In genomic region chr6:149895702-149896310, GRCh38 we compare ENCODE assay signal across 8 cellular contexts. TPM values are rescaled to one million over a fixed set of nuclear protein-coding genes. Genes with fewer than 3 reads are reported as not detected.
DNase-seq lines count a peak whose midpoint lies in the region; ATAC-seq and TF ChIP-seq lines count a peak whose summit lies in the region.

No MANE protein-coding gene starts in this region.

- no peaks in the 10 kb centered on the region for H3K27me3 ChIP-seq in prostate gland (replicated peaks; ENCODE audit: insufficient read depth)

- ATAC-seq in HG02798 (IDR thresholded peaks at IDR 0.05; ENCODE audit: poor library complexity, unreplicated experiment) = no peak

- H3K4me1 ChIP-seq in prostate gland (replicated peaks) = peaks cover 5% of the 10 kb centered on the region

- H3K27ac ChIP-seq in prostate gland = peak overlapping the region; percentile 38 to 40

- peaks cover 57% of the 10 kb centered on the region for H3K27me3 Mint-ChIP-seq in progenitor cell of endocrine pancreas

- no peak for TF ChIP-seq CTCF in prostate gland (IDR thresholded peaks at IDR 0.05)
- no peak for TF ChIP-seq CTCF in GM13977 (IDR thresholded peaks at IDR 0.05; ENCODE audit: extremely low read depth, insufficient read depth, missing control alignments)
- TF ChIP-seq CTCF in progenitor cell of endocrine pancreas (IDR thresholded peaks at IDR 0.05; ENCODE audit: unreplicated experiment) = no peak

- H3K4me3 ChIP-seq in prostate gland = no peak overlapping the region

- in situ Hi-C loops in GM13977 (cut with MboI; ENCODE audit: low pct_unique_long_range_greater_than_20kb, low sequenced_read_pairs, unreplicated experiment) = no loop called here

- no peak overlapping the region for H3K4me3 Mint-ChIP-seq in progenitor cell of endocrine pancreas (ENCODE audit: low read depth)

- no peak for TF ChIP-seq POLR2A in prostate gland (IDR thresholded peaks at IDR 0.05)

- no peaks in the 10 kb centered on the region for H3K36me3 Mint-ChIP-seq in progenitor cell of endocrine pancreas (ENCODE audit: insufficient read depth)

- DNase-seq in activated effector memory CD4-positive, alpha-beta T cell treated with Interleukin-2 at 50 U/mL for 16 hours = peak; percentile 45
- no peak for DNase-seq in activated effector memory CD4-positive, alpha-beta T cell treated with anti-CD3 and anti-CD28 coated beads, Interleukin-2, amount 50 U/mL, for 16 hours
- DNase-seq in T1000 (lab: John Stamatoyannopoulos, UW) = peak; percentile 13
- peak; percentile 33 to 86 for DNase-seq in dermis microvascular lymphatic vessel endothelial cell (ENCODE audit: low read depth in 2 of 2)
- DNase-seq in prostate gland (ENCODE audit: low spot score) = peak; percentile 24
- DNase-seq in GM13977 (ENCODE audit: low spot score) = no peak
- DNase-seq in progenitor cell of endocrine pancreas (ENCODE audit: low spot score, unreplicated experiment) = no peak

- no peaks in the 10 kb centered on the region for H3K9me3 ChIP-seq in prostate gland

- peaks cover 3% of the 10 kb centered on the region for H3K4me1 Mint-ChIP-seq in progenitor cell of endocrine pancreas (ENCODE audit: low read depth)

- no peaks in the 10 kb centered on the region for H3K9me3 Mint-ChIP-seq in progenitor cell of endocrine pancreas (ENCODE audit: low read depth)

- no peak overlapping the region for H3K27ac Mint-ChIP-seq in progenitor cell of endocrine pancreas

- WGBS in prostate gland = 58% methylated on average over 5 of the region's 5 CpGs

- intact Hi-C loops in prostate gland (cut with DNase I) = no loop called here

- no peaks in the 10 kb centered on the region for H3K36me3 ChIP-seq in prostate gland

RNA-seq across cellular contexts. Expression of gene RAET1E, which starts 2.1 kb away (rescaled TPM):
- total RNA-seq in dermis microvascular lymphatic vessel endothelial cell (0.13 TPM in 1 of 2 replicates, not detected in the other), prostate gland (under 1 TPM; 0.23 to 0.77 TPM), progenitor cell of endocrine pancreas (not detected in 2 replicates)

RNA-seq across cellular contexts. Expression of gene RAET1G, which starts 27.1 kb away (rescaled TPM):
- under 0.01 and 0.13 TPM in 2 replicates for total RNA-seq in dermis microvascular lymphatic vessel endothelial cell
- total RNA-seq in prostate gland = 1 to 10 TPM in 1 of 2 donors, not detected in 1; 4.4 TPM
- total RNA-seq in progenitor cell of endocrine pancreas = not detected in 2 replicates

RNA-seq across cellular contexts. Expression of gene LRP11, which starts 31.6 kb away (rescaled TPM):
- total RNA-seq in dermis microvascular lymphatic vessel endothelial cell (5.9 and 7.1 TPM in 2 replicates), prostate gland (10 to 100 TPM; 52.7 to 76.3 TPM), progenitor cell of endocrine pancreas (45.0 and 63.3 TPM in 2 replicates)

RNA-seq across cellular contexts. Expression of gene ULBP2, which starts 46.0 kb away (rescaled TPM):
- total RNA-seq in dermis microvascular lymphatic vessel endothelial cell (1.0 and 1.4 TPM in 2 replicates), prostate gland (under 1 TPM; 0.32 to 0.40 TPM), progenitor cell of endocrine pancreas (not detected in 2 replicates)

Comparison
In these comparisons a context has a peak if more than half of its experiments do, and no peak if none do; other contexts are left out.
1. DNase-seq: peak in activated effector memory CD4-positive, alpha-beta T cell treated with Interleukin-2 at 50 U/mL for 16 hours (single experiment), T1000 (single experiment), dermis microvascular lymphatic vessel endothelial cell (2 of 2) and prostate gland (single experiment); none in activated effector memory CD4-positive, alpha-beta T cell treated with anti-CD3 and anti-CD28 coated beads, Interleukin-2, amount 50 U/mL, for 16 hours (single experiment), GM13977 (single experiment) and progenitor cell of endocrine pancreas (single experiment).